ENCODE assay signal across 1 cellular context in the genomic region with DNA sequence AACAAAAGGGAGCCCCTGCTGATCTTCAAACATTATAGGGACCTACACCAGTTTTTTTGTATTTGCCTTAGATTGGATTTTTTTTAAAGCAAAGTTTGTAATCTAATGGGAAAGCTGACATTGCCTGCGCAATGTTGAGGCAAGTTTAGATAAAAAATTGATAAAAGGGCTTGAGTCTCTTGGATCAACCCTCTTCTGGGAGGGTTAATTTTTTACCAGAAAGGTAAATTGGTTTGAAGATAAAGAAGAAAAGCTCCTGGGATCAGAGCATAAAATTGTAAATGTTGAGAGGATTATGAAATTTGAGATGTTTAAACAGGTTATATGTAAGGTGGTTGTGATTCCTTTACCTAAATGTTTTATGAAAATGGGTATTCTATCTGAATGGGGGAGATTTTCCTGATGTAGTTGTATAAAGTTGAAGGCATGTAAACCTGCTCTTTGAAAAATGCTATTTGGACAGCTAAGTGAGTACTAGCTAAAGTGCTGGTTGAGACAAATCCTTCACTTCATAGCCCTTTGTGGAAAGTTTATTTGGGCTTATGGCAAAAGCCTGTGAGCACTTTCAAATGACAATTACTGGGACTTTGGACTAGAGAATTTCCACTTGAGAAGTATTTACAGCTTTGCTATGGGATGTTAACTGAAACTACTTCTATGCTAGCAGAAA.
TF ChIP-seq lines count a peak whose summit lies in the region.

No MANE protein-coding gene starts in this region.

TF ChIP-seq in HepG2, 621 proteins besides CTCF, POLR2A, EP300 and RAD21 (continued from another document):
- TF ChIP-seq, protein P1, sequence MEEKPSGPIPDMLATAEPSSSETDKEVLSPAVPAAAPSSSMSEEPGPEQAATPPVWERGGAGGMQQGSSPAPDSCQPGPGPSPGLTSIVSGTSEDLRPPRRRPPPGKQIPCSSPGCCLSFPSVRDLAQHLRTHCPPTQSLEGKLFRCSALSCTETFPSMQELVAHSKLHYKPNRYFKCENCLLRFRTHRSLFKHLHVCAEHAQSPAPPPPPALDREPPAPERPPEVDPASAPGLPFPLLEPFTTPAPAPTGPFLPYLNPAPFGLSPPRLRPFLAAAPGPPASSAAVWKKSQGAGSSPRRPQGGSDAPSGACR (CRISPR knock-in tag; IDR thresholded peaks at IDR 0.05), result no peak
- TF ChIP-seq DNMT1 (CRISPR knock-in tag; IDR thresholded peaks at IDR 0.05) (no peak), NKX3-1 (CRISPR knock-in tag; IDR thresholded peaks at IDR 0.05) (0 out of 2 replicates have a peak, but pooled peaks have one; percentile 46), POLR2G (IDR thresholded peaks at IDR 0.05; ENCODE audit: low read depth, low read length) (peak; percentile 46; the same call in 1 of the 2 replicates), NR1H2 (CRISPR knock-in tag; IDR thresholded peaks at IDR 0.05; ENCODE audit: borderline replicate concordance, low read depth) (no peak), SIX1 (CRISPR knock-in tag; IDR thresholded peaks at IDR 0.05; ENCODE audit: borderline replicate concordance) (peak; percentile 96), GZF1 (CRISPR knock-in tag; IDR thresholded peaks at IDR 0.05) (no peak), PHF21A (CRISPR knock-in tag; IDR thresholded peaks at IDR 0.05) (0 out of 2 replicates have a peak, but pooled peaks have one; percentile 52), TEAD3 (CRISPR knock-in tag; optimal IDR thresholded peaks at IDR 0.05; ENCODE audit: borderline replicate concordance) (peak; percentile 6), AGO1 (IDR thresholded peaks at IDR 0.05; ENCODE audit: low read depth, low read length, poor library complexity, severe bottlenecking) (no peak), GTF2F1 (IDR thresholded peaks at IDR 0.05; ENCODE audit: low read length) (no peak)
- TF ChIP-seq, protein P2, sequence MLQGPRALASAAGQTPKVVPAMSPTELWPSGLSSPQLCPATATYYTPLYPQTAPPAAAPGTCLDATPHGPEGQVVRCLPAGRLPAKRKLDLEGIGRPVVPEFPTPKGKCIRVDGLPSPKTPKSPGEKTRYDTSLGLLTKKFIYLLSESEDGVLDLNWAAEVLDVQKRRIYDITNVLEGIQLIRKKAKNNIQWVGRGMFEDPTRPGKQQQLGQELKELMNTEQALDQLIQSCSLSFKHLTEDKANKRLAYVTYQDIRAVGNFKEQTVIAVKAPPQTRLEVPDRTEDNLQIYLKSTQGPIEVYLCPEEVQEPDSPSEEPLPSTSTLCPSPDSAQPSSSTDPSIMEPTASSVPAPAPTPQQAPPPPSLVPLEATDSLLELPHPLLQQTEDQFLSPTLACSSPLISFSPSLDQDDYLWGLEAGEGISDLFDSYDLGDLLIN (CRISPR knock-in tag; IDR thresholded peaks at IDR 0.05; ENCODE audit: borderline replicate concordance), result no peak
- TF ChIP-seq, protein P3, sequence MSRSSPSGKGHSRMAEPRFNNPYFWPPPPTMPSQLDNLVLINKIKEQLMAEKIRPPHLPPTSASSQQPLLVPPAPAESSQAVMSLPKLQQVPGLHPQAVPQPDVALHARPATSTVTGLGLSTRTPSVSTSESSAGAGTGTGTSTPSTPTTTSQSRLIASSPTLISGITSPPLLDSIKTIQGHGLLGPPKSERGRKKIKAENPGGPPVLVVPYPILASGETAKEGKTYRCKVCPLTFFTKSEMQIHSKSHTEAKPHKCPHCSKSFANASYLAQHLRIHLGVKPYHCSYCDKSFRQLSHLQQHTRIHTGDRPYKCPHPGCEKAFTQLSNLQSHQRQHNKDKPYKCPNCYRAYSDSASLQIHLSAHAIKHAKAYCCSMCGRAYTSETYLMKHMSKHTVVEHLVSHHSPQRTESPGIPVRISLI (CRISPR knock-in tag; IDR thresholded peaks at IDR 0.05; ENCODE audit: borderline replicate concordance), result peak; percentile 76; the same call in 1 of the 2 replicates
- TF ChIP-seq, protein P4, sequence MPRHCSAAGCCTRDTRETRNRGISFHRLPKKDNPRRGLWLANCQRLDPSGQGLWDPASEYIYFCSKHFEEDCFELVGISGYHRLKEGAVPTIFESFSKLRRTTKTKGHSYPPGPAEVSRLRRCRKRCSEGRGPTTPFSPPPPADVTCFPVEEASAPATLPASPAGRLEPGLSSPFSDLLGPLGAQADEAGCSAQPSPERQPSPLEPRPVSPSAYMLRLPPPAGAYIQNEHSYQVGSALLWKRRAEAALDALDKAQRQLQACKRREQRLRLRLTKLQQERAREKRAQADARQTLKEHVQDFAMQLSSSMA (CRISPR knock-in tag; IDR thresholded peaks at IDR 0.05), result no peak
- TF ChIP-seq, protein P5, sequence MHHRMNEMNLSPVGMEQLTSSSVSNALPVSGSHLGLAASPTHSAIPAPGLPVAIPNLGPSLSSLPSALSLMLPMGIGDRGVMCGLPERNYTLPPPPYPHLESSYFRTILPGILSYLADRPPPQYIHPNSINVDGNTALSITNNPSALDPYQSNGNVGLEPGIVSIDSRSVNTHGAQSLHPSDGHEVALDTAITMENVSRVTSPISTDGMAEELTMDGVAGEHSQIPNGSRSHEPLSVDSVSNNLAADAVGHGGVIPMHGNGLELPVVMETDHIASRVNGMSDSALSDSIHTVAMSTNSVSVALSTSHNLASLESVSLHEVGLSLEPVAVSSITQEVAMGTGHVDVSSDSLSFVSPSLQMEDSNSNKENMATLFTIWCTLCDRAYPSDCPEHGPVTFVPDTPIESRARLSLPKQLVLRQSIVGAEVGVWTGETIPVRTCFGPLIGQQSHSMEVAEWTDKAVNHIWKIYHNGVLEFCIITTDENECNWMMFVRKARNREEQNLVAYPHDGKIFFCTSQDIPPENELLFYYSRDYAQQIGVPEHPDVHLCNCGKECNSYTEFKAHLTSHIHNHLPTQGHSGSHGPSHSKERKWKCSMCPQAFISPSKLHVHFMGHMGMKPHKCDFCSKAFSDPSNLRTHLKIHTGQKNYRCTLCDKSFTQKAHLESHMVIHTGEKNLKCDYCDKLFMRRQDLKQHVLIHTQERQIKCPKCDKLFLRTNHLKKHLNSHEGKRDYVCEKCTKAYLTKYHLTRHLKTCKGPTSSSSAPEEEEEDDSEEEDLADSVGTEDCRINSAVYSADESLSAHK (CRISPR knock-in tag; IDR thresholded peaks at IDR 0.05; ENCODE audit: borderline replicate concordance), result no peak
